Comparison of ENCODE assay signal across 19 cellular contexts in the genomic region with DNA sequence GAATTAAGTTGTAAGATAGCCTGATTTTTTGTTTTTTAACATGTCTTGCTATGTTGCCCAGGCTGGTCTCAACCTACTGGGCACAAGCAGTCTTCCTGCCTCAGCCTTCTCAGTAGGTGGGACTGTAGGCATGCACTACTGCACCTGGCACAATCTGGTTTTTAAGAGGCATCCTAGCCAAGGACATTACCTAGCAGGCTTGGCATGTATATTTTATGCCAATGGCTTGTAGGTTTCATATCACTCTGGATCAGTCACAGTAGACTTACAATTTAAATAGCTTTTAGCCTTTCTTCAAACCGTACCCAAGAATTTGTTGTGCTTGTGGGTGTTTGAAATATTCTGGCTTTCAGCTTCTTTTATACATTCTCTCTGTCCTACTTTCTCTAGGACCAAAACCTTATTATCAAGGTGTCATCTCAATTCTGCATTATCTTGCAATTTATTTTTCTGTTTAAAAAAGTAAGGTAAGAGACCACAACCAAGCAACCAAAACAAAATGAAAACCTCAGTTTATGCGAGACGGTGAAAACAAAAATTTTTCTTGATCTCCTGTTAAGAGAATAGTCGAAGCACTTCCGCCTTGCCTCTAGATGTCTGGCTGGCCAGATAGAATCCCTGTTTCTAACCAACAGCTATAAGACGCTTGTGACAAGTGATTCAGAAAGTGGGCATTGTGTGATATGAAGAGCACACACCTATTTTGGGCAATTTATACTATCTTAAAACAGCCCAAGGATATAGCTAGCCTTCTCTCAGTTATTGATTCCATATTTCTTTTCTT. TPM values are rescaled to one million over a fixed set of nuclear protein-coding genes. Genes with fewer than 3 reads are reported as not detected.
A peak's percentile ranks its signal among the peaks of the same experiment; 100 is the strongest.
DNase-seq lines count a peak whose midpoint lies in the region; ATAC-seq and TF ChIP-seq lines count a peak whose summit lies in the region.
"Had no signal": no experiment of that assay in that cellular context is flagged by ENCODE, and none has a peak within 500 bp of the region (broad histone marks: within the 10 kb centered on the region; RNA-seq: fewer than 3 reads in every experiment).

No MANE protein-coding gene starts in this region.

- no peaks in the 10 kb centered on the region for H3K9me3 ChIP-seq in CD4-positive, alpha-beta T cell (ENCODE audit: control insufficient read depth, low read length)
- no peaks in the 10 kb centered on the region for H3K9me3 ChIP-seq in body of pancreas
- H3K9me3 ChIP-seq in naive thymus-derived CD4-positive, alpha-beta T cell (ENCODE audit: control insufficient read depth in 2 of 3, low read length in 3 of 3), result no peaks in the 10 kb centered on the region
- no peaks in the 10 kb centered on the region for H3K9me3 ChIP-seq in GM23248 (ENCODE audit: low read depth)
- H3K9me3 ChIP-seq: Caco-2, esophagus squamous epithelium had no signal

- H3K4me3 ChIP-seq in body of pancreas (no peak overlapping the region), GM23248 (no peak overlapping the region)
- H3K4me3 ChIP-seq in naive thymus-derived CD4-positive, alpha-beta T cell (ENCODE audit: low read length), result no peak overlapping the region
- H3K4me3 ChIP-seq: esophagus squamous epithelium had no signal

- H3K27ac ChIP-seq in CD4-positive, alpha-beta T cell (ENCODE audit: low read depth, low read length), result no peak overlapping the region
- H3K27ac ChIP-seq in body of pancreas (no peak overlapping the region), GM23248 (no peak overlapping the region)
- no peak overlapping the region for H3K27ac ChIP-seq in naive thymus-derived CD4-positive, alpha-beta T cell (ENCODE audit: low read depth, low read length)
- H3K27ac ChIP-seq: esophagus squamous epithelium had no signal

- H3K9me3 Mint-ChIP-seq in CD4-positive, alpha-beta T cell, result no peaks in the 10 kb centered on the region
- peaks cover 0 to 10% (median 0%) of the 10 kb centered on the region in 11 donors for H3K9me3 Mint-ChIP-seq in naive thymus-derived CD4-positive, alpha-beta T cell
- H3K9me3 Mint-ChIP-seq: natural killer cell had no signal

- H3K9me2 ChIP-seq in GM23248 (ENCODE audit: insufficient read depth), result no peaks in the 10 kb centered on the region

- peaks cover 94% of the 10 kb centered on the region for H3K4me1 Mint-ChIP-seq in CD4-positive, alpha-beta T cell (ENCODE audit: low read depth)
- peaks cover 26 to 80% (median 55%) of the 10 kb centered on the region in 7 donors for H3K4me1 Mint-ChIP-seq in naive thymus-derived CD4-positive, alpha-beta T cell

- no peak overlapping the region for H3K4me2 ChIP-seq in GM23248 (ENCODE audit: unreplicated experiment)

- peak; percentile 76 for ATAC-seq in CD4-positive, alpha-beta T cell (ENCODE audit: poor library complexity)
- peak; percentile 67 for ATAC-seq in body of pancreas
- ATAC-seq in naive thymus-derived CD4-positive, alpha-beta T cell, result peak; percentile 49
- ATAC-seq: natural killer cell had no signal

- H3K4me3 Mint-ChIP-seq in CD4-positive, alpha-beta T cell, result peak overlapping the region; percentile 61
- H3K4me3 Mint-ChIP-seq in naive thymus-derived CD4-positive, alpha-beta T cell, result peak overlapping the region in 8 of 10 donors; percentile 7 to 78 (median 48)
- H3K4me3 Mint-ChIP-seq: H9, natural killer cell had no signal

- H3K79me2 ChIP-seq in GM23248 (ENCODE audit: insufficient read depth), result no peaks in the 10 kb centered on the region; the same call in 1 of the 2 replicates

- H3K36me3 ChIP-seq in body of pancreas (replicated peaks in 1 of 2; ENCODE audit: insufficient read depth in 1 of 2, low read depth in 2 of 2) (no peaks in the 10 kb centered on the region), GM23248 (ENCODE audit: low read depth) (no peaks in the 10 kb centered on the region)
- no peaks in the 10 kb centered on the region for H3K36me3 ChIP-seq in naive thymus-derived CD4-positive, alpha-beta T cell (ENCODE audit: control insufficient read depth in 2 of 3, insufficient read depth in 3 of 3, low read length in 3 of 3)
- H3K36me3 ChIP-seq: esophagus squamous epithelium had no signal

- peaks cover 19% of the 10 kb centered on the region for H3F3A ChIP-seq in GM23248 (ENCODE audit: insufficient read depth)

- WGBS in body of pancreas, 2 donors, result 84 to 91% methylated on average over 6 of the region's 6 CpGs
- WGBS in GM23248 (ENCODE audit: low coverage in 1 of 2, low lambda C conversion rate in 2 of 2, missing lambda C conversion rate in 2 of 2), 2 experiments, result 79 to 80% methylated on average over 6 of the region's 6 CpGs

- H4K20me1 ChIP-seq in GM23248 (ENCODE audit: insufficient read depth), result no peaks in the 10 kb centered on the region

- peak overlapping the region; percentile 78 for H3K27ac Mint-ChIP-seq in CD4-positive, alpha-beta T cell
- H3K27ac Mint-ChIP-seq in naive thymus-derived CD4-positive, alpha-beta T cell, result peak overlapping the region in 8 of 9 donors; percentile 28 to 84 (median 67)
- H3K27ac Mint-ChIP-seq: natural killer cell had no signal

- no peak for TF ChIP-seq CTCF in CD4-positive, alpha-beta T cell (IDR thresholded peaks at IDR 0.05)
- TF ChIP-seq CTCF in body of pancreas (IDR thresholded peaks at IDR 0.05), result no peak

- POLR2A ChIA-PET in CD4-positive, alpha-beta T cell (lab: Charles Lee), result interaction anchor here (0.9 to 1.3 kb wide), 2 partner anchors 9 to 11 kb away, joined by 3 to 4 read pairs; no protein-coding TSS in a partner anchor
- POLR2A ChIA-PET in naive thymus-derived CD4-positive, alpha-beta T cell (lab: Charles Lee), result no interaction called here

- no peak for DNase-seq in CD4-positive, alpha-beta T cell
- DNase-seq in DMS79 (lab: John Stamatoyannopoulos, UW) (peak; percentile 15), body of pancreas (peak; percentile 19 to 38 (median 36)), NOMO-1 (lab: John Stamatoyannopoulos, UW; ENCODE audit: unreplicated experiment in 2 of 2) (no peak), NCI-H187 treated with DMSO at 0.1 percent for 48 hours (lab: John Stamatoyannopoulos, UW) (no peak), GM23248 (no peak)
- no peak for DNase-seq in naive thymus-derived CD4-positive, alpha-beta T cell
- DNase-seq: activated CD4-positive, CD25-positive, alpha-beta regulatory T cell; amniotic stem cell; Caco-2; effector CD8-positive, alpha-beta T cell; esophagus squamous epithelium; H9; Karpas-422; mesenchymal stem cell; natural killer cell; NCI-H2081; NCI-H510A; stimulated activated naive CD4-positive, alpha-beta T cell treated with Interleukin-2 at 50 U/mL for 16 hours had no signal

- H3K4me1 ChIP-seq in body of pancreas (peaks cover 33% of the 10 kb centered on the region), GM23248 (ENCODE audit: insufficient read depth) (peaks cover 14% of the 10 kb centered on the region)
- H3K4me1 ChIP-seq in naive thymus-derived CD4-positive, alpha-beta T cell (ENCODE audit: control insufficient read depth in 2 of 2, insufficient read depth in 2 of 2, low read length in 2 of 2), result peaks cover 4 to 12% of the 10 kb centered on the region in 2 donors
- H3K4me1 ChIP-seq: Caco-2 had no signal

- no peak overlapping the region for H3K9ac ChIP-seq in GM23248

- H2AFZ ChIP-seq in GM23248, result no peak overlapping the region

- no peaks in the 10 kb centered on the region for H3K27me3 Mint-ChIP-seq in CD4-positive, alpha-beta T cell
- H3K27me3 Mint-ChIP-seq in naive thymus-derived CD4-positive, alpha-beta T cell, result peaks cover 0 to 2% (median 0%) of the 10 kb centered on the region in 5 donors

- peaks cover 20% of the 10 kb centered on the region for H3K36me3 Mint-ChIP-seq in CD4-positive, alpha-beta T cell (ENCODE audit: low read depth)
- peaks cover 12 to 25% (median 21%) of the 10 kb centered on the region in 5 donors for H3K36me3 Mint-ChIP-seq in naive thymus-derived CD4-positive, alpha-beta T cell

- intact Hi-C loops in CD4-positive, alpha-beta T cell (cut with DNase I, micrococcal nuclease), result no loop called here
- intact Hi-C loops in body of pancreas (cut with DNase I), result no loop called here
- intact Hi-C loops in naive thymus-derived CD4-positive, alpha-beta T cell (cut with micrococcal nuclease), result loop anchor here in 1 of 2 donors (2.0 kb wide), 2 partner anchors 14 to 16 kb away; no protein-coding TSS in a partner anchor

- in situ Hi-C loops in GM23248 (cut with MboI), result no loop called here

- TF ChIP-seq POLR2A in body of pancreas (IDR thresholded peaks at IDR 0.05), result no peak

- CTCF ChIA-PET in CD4-positive, alpha-beta T cell (lab: Charles Lee), result interaction anchor here (0.7 kb wide), 1 partner anchor 59 kb away, joined by 3 read pairs; no protein-coding TSS in a partner anchor
- CTCF ChIA-PET in naive thymus-derived CD4-positive, alpha-beta T cell (lab: Charles Lee), result interaction anchor here (1.3 to 1.4 kb wide), 2 partner anchors 185 to 186 kb away, joined by 3 read pairs; no protein-coding TSS in a partner anchor

- H3K27me3 ChIP-seq in CD4-positive, alpha-beta T cell (ENCODE audit: control insufficient read depth, insufficient read depth, low read length), result no peaks in the 10 kb centered on the region
- H3K27me3 ChIP-seq in body of pancreas (no peaks in the 10 kb centered on the region), GM23248 (replicated peaks; ENCODE audit: insufficient read depth) (no peaks in the 10 kb centered on the region)
- no peaks in the 10 kb centered on the region for H3K27me3 ChIP-seq in naive thymus-derived CD4-positive, alpha-beta T cell (ENCODE audit: control insufficient read depth in 2 of 2, insufficient read depth in 2 of 2, low read length in 2 of 2)
- H3K27me3 ChIP-seq: esophagus squamous epithelium had no signal

RNA-seq across cellular contexts. Expression of a gene that starts 51.0 kb away (rescaled TPM):
- total RNA-seq in CD4-positive, alpha-beta T cell, result 10 to 100 TPM; 77.5 to 77.8 TPM
- 10 to 100 TPM; 15.8 to 16.3 TPM for total RNA-seq in body of pancreas
- 10 to 100 TPM; 35.5 to 48.0 (median 40.3) TPM for total RNA-seq in naive thymus-derived CD4-positive, alpha-beta T cell
- 1 to 10 TPM; 5.3 to 8.5 TPM for polyA plus RNA-seq in naive thymus-derived CD4-positive, alpha-beta T cell
- total RNA-seq in GM23248 (2014; rRNA removed; shearing (Covaris generic)), result 15.9 and 23.1 TPM in 2 replicates
- 1.8 and 4.9 TPM in 2 replicates for polyA plus RNA-seq in GM23248 (2016; fragmentation: Nextera tagmentation; extraction: Ambion mirVana)

Comparison
In these comparisons a context has a peak if more than half of its experiments do, and no peak if none do; other contexts are left out.
1. DNase-seq: peak in DMS79 (single experiment) and body of pancreas (4 of 4); none in CD4-positive, alpha-beta T cell (0 of 10), naive thymus-derived CD4-positive, alpha-beta T cell (0 of 9), NOMO-1 (0 of 2), NCI-H187 treated with DMSO at 0.1 percent for 48 hours (single experiment) and GM23248 (single experiment).
2. Peak in every context shown above with its lines, with median percentiles within 50 percentile points of each other: ATAC-seq.